In the genomic region with DNA sequence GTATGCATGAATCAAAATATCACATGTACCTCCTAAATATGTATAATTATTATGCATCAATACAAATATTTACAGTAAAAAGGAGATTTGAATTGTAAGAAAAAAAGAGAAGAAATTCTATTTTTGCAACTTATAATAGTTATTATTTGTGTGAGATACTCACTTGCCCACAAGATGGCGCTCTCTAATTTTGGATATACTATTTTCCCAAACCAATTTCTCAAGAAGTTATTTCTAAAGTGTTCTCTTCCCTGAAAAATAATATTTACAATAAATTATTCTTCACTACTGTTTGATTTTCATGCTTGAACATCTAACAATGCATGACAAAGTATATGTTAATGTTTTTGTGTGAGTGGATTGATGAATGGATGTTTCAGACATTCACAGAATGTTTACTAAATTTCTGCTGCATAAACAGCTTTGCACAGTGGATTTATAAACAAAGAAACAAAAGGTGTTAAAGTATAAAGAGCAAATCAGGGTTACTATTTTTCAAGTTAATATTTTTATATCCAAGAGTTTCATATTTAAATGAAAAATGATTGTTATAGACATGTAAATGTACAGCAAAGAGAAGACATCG, we compare ENCODE assay signal across 8 cellular contexts.
DNase-seq lines count a peak whose midpoint lies in the region; ATAC-seq and TF ChIP-seq lines count a peak whose summit lies in the region.

No MANE protein-coding gene starts in this region.

- POLR2A ChIA-PET in Caco-2 (lab: Charles Lee): no interaction called here

- H3K27me3 ChIP-seq in Caco-2 (replicated peaks; ENCODE audit: control insufficient read depth, insufficient read depth, low read length) (no peaks in the 10 kb centered on the region), kidney epithelial cell (ENCODE audit: control insufficient read depth, insufficient read depth, low read length) (no peaks in the 10 kb centered on the region)
- no peaks in the 10 kb centered on the region for H3K27me3 ChIP-seq in effector memory CD4-positive, alpha-beta T cell (replicated peaks; ENCODE audit: control insufficient read depth, insufficient read depth, low read length, poor library complexity, severe bottlenecking)

- CTCF ChIA-PET in Caco-2 (lab: Charles Lee): no interaction called here

- no peaks in the 10 kb centered on the region for H3K36me3 ChIP-seq in Caco-2 (ENCODE audit: control insufficient read depth, insufficient read depth, low read length)
- no peaks in the 10 kb centered on the region for H3K36me3 ChIP-seq in kidney epithelial cell (ENCODE audit: control insufficient read depth, insufficient read depth, low read length)
- no peaks in the 10 kb centered on the region for H3K36me3 ChIP-seq in effector memory CD4-positive, alpha-beta T cell (ENCODE audit: control insufficient read depth, insufficient read depth, low read length)

- H3K4me3 ChIP-seq in Caco-2 (ENCODE audit: low read depth, low read length) (no peak overlapping the region), WI38 (ENCODE audit: low read depth, low read length) (no peak overlapping the region), kidney epithelial cell (ENCODE audit: low read depth, low read length) (no peak overlapping the region)
- no peak overlapping the region for H3K4me3 ChIP-seq in effector memory CD4-positive, alpha-beta T cell (ENCODE audit: insufficient read depth, low read depth, low read length, poor library complexity, severe bottlenecking)

- no TSS peak for BruUV-seq in Caco-2 (replicated peaks; lab: Mats Ljungman, UMichigan)

- no peaks in the 10 kb centered on the region for H3K9me3 Mint-ChIP-seq in Caco-2 (ENCODE audit: unreplicated experiment)

- H3K27ac ChIP-seq in effector memory CD4-positive, alpha-beta T cell (ENCODE audit: insufficient read depth, low read length, poor library complexity, severe bottlenecking): no peak overlapping the region

- ATAC-seq in HG02885 (IDR thresholded peaks at IDR 0.05; ENCODE audit: poor library complexity, unreplicated experiment) (no peak), HG03378 (IDR thresholded peaks at IDR 0.05; ENCODE audit: unreplicated experiment) (no peak)

- intact Hi-C loops in Caco-2 (cut with micrococcal nuclease; ENCODE audit: unreplicated experiment): loop anchor here (1.0 to 5.0 kb wide), 3 partner anchors 107 to 283 kb away; no protein-coding TSS in a partner anchor

- DNase-seq in Caco-2 (peak in 1 of 2 experiments; percentile 33), HCEC 1CT (peak; percentile 35), kidney epithelial cell (ENCODE audit: low read depth) (no peak)
- DNase-seq in effector memory CD4-positive, alpha-beta T cell: no peak
- no peak for DNase-seq in stimulated activated naive CD4-positive, alpha-beta T cell treated with Interleukin-2 at 50 U/mL for 16 hours (lab: John Stamatoyannopoulos, UW)

- H3K36me3 Mint-ChIP-seq in Caco-2 (ENCODE audit: insufficient read depth, unreplicated experiment): no peaks in the 10 kb centered on the region

- peak; percentile 48 to 63 for TF ChIP-seq CTCF in Caco-2 (IDR thresholded peaks at IDR 0.05; ENCODE audit: insufficient read depth in 1 of 2, low read depth in 1 of 2, low read length in 1 of 2, severe bottlenecking in 1 of 2, unreplicated experiment in 1 of 2)
- peak; percentile 25; the same call in 1 of the 2 replicates for TF ChIP-seq CTCF in WI38 (IDR thresholded peaks at IDR 0.05; ENCODE audit: low read depth, low read length)
- peak; percentile 36 for TF ChIP-seq CTCF in kidney epithelial cell (IDR thresholded peaks at IDR 0.05; ENCODE audit: insufficient read depth, low read length, poor library complexity, severe bottlenecking)

- H3K27me3 Mint-ChIP-seq in Caco-2 (ENCODE audit: insufficient read depth, unreplicated experiment): no peaks in the 10 kb centered on the region

- no peaks in the 10 kb centered on the region for H3K9me3 ChIP-seq in Caco-2
- H3K9me3 ChIP-seq in effector memory CD4-positive, alpha-beta T cell (ENCODE audit: control insufficient read depth, low read length): no peaks in the 10 kb centered on the region

- H3K4me1 Mint-ChIP-seq in Caco-2 (ENCODE audit: low read depth, unreplicated experiment): peaks cover 13% of the 10 kb centered on the region

- H3K4me3 Mint-ChIP-seq in Caco-2 (ENCODE audit: unreplicated experiment): no peak overlapping the region

- H3K4me1 ChIP-seq in Caco-2: no peaks in the 10 kb centered on the region
- no peaks in the 10 kb centered on the region for H3K4me1 ChIP-seq in effector memory CD4-positive, alpha-beta T cell (ENCODE audit: control insufficient read depth, insufficient read depth, low read length, poor library complexity, severe bottlenecking)

- H3K27ac Mint-ChIP-seq in Caco-2 (ENCODE audit: unreplicated experiment): peak overlapping the region; percentile 19
